In genomic region chr19:17748884-17749638, GRCh38 we compare ENCODE assay signal across 14 cellular contexts. TPM values are rescaled to one million over a fixed set of nuclear protein-coding genes. Genes with fewer than 3 reads are reported as not detected.
DNase-seq lines count a peak whose midpoint lies in the region; ATAC-seq, FAIRE-seq and TF ChIP-seq lines count a peak whose summit lies in the region.
"Had no signal": no experiment of that assay in that cellular context is flagged by ENCODE, and none has a peak within 500 bp of the region (broad histone marks: within the 10 kb centered on the region; RNA-seq: fewer than 3 reads in every experiment).

No MANE protein-coding gene starts in this region.

- no peaks in the 10 kb centered on the region for H3K27me3 Mint-ChIP-seq in T-helper 1 cell treated with Interleukin-12 subunit alpha and Interleukin-12 subunit beta and Interleukin-4 antibody, amounts not matched to agents 30 μg/mL and 1 μg/mL, for 36 hours (ENCODE audit: low read depth)
- H3K27me3 Mint-ChIP-seq in neural crest cell (ENCODE audit: low read depth): no peaks in the 10 kb centered on the region

- peak overlapping the region; percentile 58 for H3K27ac ChIP-seq in K562 (ENCODE audit: extremely low read depth, low read depth, low read length)
- H3K27ac ChIP-seq: 22Rv1, thyroid gland had no signal

- TF ChIP-seq RAD21 in K562 (CRISPR knock-in tag; conservative IDR thresholded peaks at IDR 0.05 in 1 of 2, IDR thresholded peaks at IDR 0.05 in 1 of 2): no peak

- peak overlapping the region; percentile 91 for H3K4me3 Mint-ChIP-seq in T-helper 1 cell treated with Interleukin-12 subunit alpha and Interleukin-12 subunit beta and Interleukin-4 antibody, amounts not matched to agents 30 μg/mL and 1 μg/mL, for 36 hours
- H3K4me3 Mint-ChIP-seq in neural crest cell: peak overlapping the region; percentile 48

- no peaks in the 10 kb centered on the region for H3K27me3 ChIP-seq in Loucy (ENCODE audit: insufficient read depth, low read length, poor library complexity, severe bottlenecking)
- no peaks in the 10 kb centered on the region for H3K27me3 ChIP-seq in K562 (ENCODE audit: control insufficient read depth in 2 of 2, insufficient read depth in 2 of 2, low read length in 2 of 2)
- H3K27me3 ChIP-seq: thyroid gland had no signal

- H3K79me2 ChIP-seq in Loucy (ENCODE audit: insufficient read depth, low read length) (peaks cover 53% of the 10 kb centered on the region), K562 (ENCODE audit: control insufficient read depth, insufficient read depth, low read length) (peaks cover 48% of the 10 kb centered on the region)

- peak overlapping the region; percentile 83 for H3K9ac ChIP-seq in Loucy (ENCODE audit: low read depth, low read length, poor library complexity, severe bottlenecking)
- peak overlapping the region; percentile 32 to 79; a peak in 3 of 4 replicates for H3K9ac ChIP-seq in K562 (ENCODE audit: insufficient read depth in 1 of 2, low read depth in 2 of 2, low read length in 2 of 2)

- peak overlapping the region; percentile 77 for H3K27ac Mint-ChIP-seq in T-helper 1 cell treated with Interleukin-12 subunit alpha and Interleukin-12 subunit beta and Interleukin-4 antibody, amounts not matched to agents 30 μg/mL and 1 μg/mL, for 36 hours
- H3K27ac Mint-ChIP-seq in neural crest cell (ENCODE audit: unreplicated experiment): peak overlapping the region; percentile 75

- intact Hi-C loops in K562 (cut with micrococcal nuclease): no loop called here

- POLR2A ChIA-PET in K562 (lab: Yijun Ruan, JAX): interaction anchor here (1.4 to 4.6 kb wide), 2 partner anchors 10 to 13 kb away, joined by 4 to 29 read pairs; no protein-coding TSS in a partner anchor

- H3K36me3 Mint-ChIP-seq in T-helper 1 cell treated with Interleukin-12 subunit alpha and Interleukin-12 subunit beta and Interleukin-4 antibody, amounts not matched to agents 30 μg/mL and 1 μg/mL, for 36 hours (ENCODE audit: low read depth): peaks cover 11% of the 10 kb centered on the region
- no peaks in the 10 kb centered on the region for H3K36me3 Mint-ChIP-seq in neural crest cell (ENCODE audit: low read depth)

- no peaks in the 10 kb centered on the region for H3K36me3 ChIP-seq in Loucy (ENCODE audit: insufficient read depth, low read length)
- peaks cover 9% of the 10 kb centered on the region; the same call in 2 of the 3 replicates for H3K36me3 ChIP-seq in K562 (ENCODE audit: control insufficient read depth, insufficient read depth, low read length)
- H3K36me3 ChIP-seq: thyroid gland had no signal

- DNase-seq in T-helper 1 cell: no peak
- DNase-seq in K562 (ENCODE audit: extremely low read depth in 1 of 4, low spot score in 3 of 4): no peak
- DNase-seq in neural crest cell (ENCODE audit: low read depth, low spot score): no peak
- DNase-seq in mesenteric fat pad (ENCODE audit: low spot score): no peak
- no peak for DNase-seq in OCI-M2 (lab: John Stamatoyannopoulos, UW; ENCODE audit: unreplicated experiment)
- DNase-seq: left cardiac atrium, NCI-H2171, T-helper 9 cell, thyroid gland had no signal

- H3K4me3 ChIP-seq in Loucy (ENCODE audit: low read length, poor library complexity, severe bottlenecking) (peak overlapping the region; percentile 87), K562 (no peak overlapping the region)
- H3K4me3 ChIP-seq: thyroid gland had no signal

- no peak for FAIRE-seq in K562 (lab: Jason Lieb, UNC)
- FAIRE-seq: D721Med had no signal

- H3K9me1 ChIP-seq in K562 (ENCODE audit: control insufficient read depth, insufficient read depth, low read length): no peaks in the 10 kb centered on the region

- H3K4me1 ChIP-seq in Loucy (ENCODE audit: insufficient read depth, low read length, poor library complexity, severe bottlenecking) (peaks cover 42% of the 10 kb centered on the region), K562 (replicated peaks in 1 of 2; ENCODE audit: control insufficient read depth in 2 of 2, insufficient read depth in 2 of 2, low read length in 2 of 2) (peaks cover 23 to 53% of the 10 kb centered on the region in 2 experiments)

- no peak for TF ChIP-seq CTCF in Loucy (conservative IDR thresholded peaks at IDR 0.05; ENCODE audit: low read length)
- no peak for TF ChIP-seq CTCF in K562 (IDR thresholded peaks at IDR 0.05 in 2 of 3, conservative IDR thresholded peaks at IDR 0.05 in 1 of 3; ENCODE audit: insufficient read depth in 2 of 3, low read depth in 1 of 3, low read length in 3 of 3)
- TF ChIP-seq CTCF in neural crest cell (conservative IDR thresholded peaks at IDR 0.05): no peak

- ATAC-seq in K562 (no peak), GM21360 (IDR thresholded peaks at IDR 0.05; ENCODE audit: unreplicated experiment) (no peak)
- ATAC-seq: left cardiac atrium had no signal

- H3K4me1 Mint-ChIP-seq in T-helper 1 cell treated with Interleukin-12 subunit alpha and Interleukin-12 subunit beta and Interleukin-4 antibody, amounts not matched to agents 30 μg/mL and 1 μg/mL, for 36 hours (ENCODE audit: low read depth): peaks cover 34% of the 10 kb centered on the region
- peaks cover 17% of the 10 kb centered on the region for H3K4me1 Mint-ChIP-seq in neural crest cell

- in situ Hi-C loops in K562 (cut with MboI): no loop called here

- WGBS in K562 (ENCODE audit: insufficient coverage, low coverage, missing lambda C conversion rate): 88% methylated on average over 6 of the region's 6 CpGs

- H3K9me3 ChIP-seq in Loucy (ENCODE audit: insufficient read depth, low read depth, low read length) (no peaks in the 10 kb centered on the region), K562 (replicated peaks; ENCODE audit: control insufficient read depth, insufficient read depth, low read depth, low read length) (no peaks in the 10 kb centered on the region)
- H3K9me3 ChIP-seq: thyroid gland had no signal

- H4K20me1 ChIP-seq in Loucy (ENCODE audit: insufficient read depth, low read length, poor library complexity, severe bottlenecking) (no peaks in the 10 kb centered on the region), K562 (replicated peaks; ENCODE audit: control insufficient read depth, insufficient read depth, low read length) (no peaks in the 10 kb centered on the region; the same call in 1 of the 2 replicates)

- H3K4me2 ChIP-seq in Loucy (ENCODE audit: low read depth, low read length, poor library complexity, severe bottlenecking) (peak overlapping the region; percentile 93), K562 (ENCODE audit: insufficient read depth, low read length) (peak overlapping the region; percentile 71)

- H3K9me3 Mint-ChIP-seq in T-helper 1 cell treated with Interleukin-12 subunit alpha and Interleukin-12 subunit beta and Interleukin-4 antibody, amounts not matched to agents 30 μg/mL and 1 μg/mL, for 36 hours: no peaks in the 10 kb centered on the region
- no peaks in the 10 kb centered on the region for H3K9me3 Mint-ChIP-seq in neural crest cell

- no peaks in the 10 kb centered on the region for H3F3A ChIP-seq in Loucy (ENCODE audit: low read depth)

- H2AFZ ChIP-seq in Loucy (ENCODE audit: low read length) (no peak overlapping the region), K562 (ENCODE audit: low read depth, low read length) (peak overlapping the region; percentile 41; the same call in 1 of the 2 replicates)

- no peak for TF ChIP-seq EP300 in K562 (IDR thresholded peaks at IDR 0.05; ENCODE audit: low read length)

- no TSS peak for BruUV-seq in K562 (replicated peaks; lab: Mats Ljungman, UMichigan)

- no peak for TF ChIP-seq POLR2A in K562 (conservative IDR thresholded peaks at IDR 0.05)

- CTCF ChIA-PET in K562 (lab: Yijun Ruan, JAX; ENCODE audit: low intra/inter-chr PET ratio): interaction anchor here (0.6 kb wide), 2 partner anchors 196 to 210 kb away, joined by 3 read pairs; no protein-coding TSS in a partner anchor

- no peaks in the 10 kb centered on the region for H3K9me2 ChIP-seq in Loucy (replicated peaks; ENCODE audit: low read depth, low read length)

RNA-seq across cellular contexts. Expression of gene FCHO1, which starts 2.2 kb away (rescaled TPM):
- 225 and 536 TPM in 2 replicates for total RNA-seq in K562 (2011; cell fraction: chromatin; rRNA removed; ENCODE audit: low replicate concordance)
- 220 and 237 TPM in 2 replicates for total RNA-seq in K562 (2011; cell fraction: nucleolus; rRNA removed)
- 234 and 250 TPM in 2 replicates for total RNA-seq in K562 (2011; cell fraction: nucleoplasm; rRNA removed)
- total RNA-seq in K562 (2014; rRNA removed) (25.4 and 33.0 TPM in 2 replicates), K562 (2014; rRNA removed; fragmentation: Illumina TruSeq; extraction: Trizol) (9.2 and 14.3 TPM in 2 replicates), K562 (2015; rRNA removed; fragmentation: Illumina TruSeq; extraction: Trizol) (18.1 and 18.3 TPM in 2 replicates), K562 (2021) (51.9 and 58.9 TPM in 2 replicates), neural crest cell (10.8 and 12.2 TPM in 2 replicates), mesenteric fat pad (2.6 TPM)
- polyA plus RNA-seq in K562 (2011; rRNA removed) (9.3 and 19.3 TPM in 2 replicates), K562 (2014; fragmentation: Illumina TruSeq; extraction: Trizol) (24.2 and 32.6 TPM in 2 replicates), K562 (2014; fragmentation: Nextera tagmentation; extraction: Ambion mirVana) (under 1 TPM; 0.21 to 0.67 TPM), K562 (2014; rRNA removed) (26.6 and 28.7 TPM in 2 replicates)
- 9.1 and 14.7 TPM in 2 replicates for polyA plus RNA-seq in K562 (2011; cell fraction: cytosol; rRNA removed)
- 80.2 and 106 TPM in 2 replicates for polyA plus RNA-seq in K562 (2011; cell fraction: nucleus; rRNA removed)
- 31.6 and 56.4 TPM in 2 replicates for polyA plus RNA-seq in K562 (2012)
- polyA minus RNA-seq in K562 (2011; rRNA and poly(A)+ RNA removed): 45.3 and 55.3 TPM in 2 replicates
- 28.8 and 38.7 TPM in 2 replicates for polyA minus RNA-seq in K562 (2011; cell fraction: cytosol; rRNA and poly(A)+ RNA removed)
- polyA minus RNA-seq in K562 (2011; cell fraction: nucleus; rRNA and poly(A)+ RNA removed): 95.9 and 141 TPM in 2 replicates

RNA-seq across cellular contexts. Expression of gene MAP1S, which starts 29.8 kb away (rescaled TPM):
- total RNA-seq in K562 (2011; cell fraction: chromatin; rRNA removed; ENCODE audit: low replicate concordance): 19.7 and 56.1 TPM in 2 replicates
- total RNA-seq in K562 (2011; cell fraction: nucleolus; rRNA removed): 33.4 and 40.5 TPM in 2 replicates
- 34.0 and 46.6 TPM in 2 replicates for total RNA-seq in K562 (2011; cell fraction: nucleoplasm; rRNA removed)
- total RNA-seq in K562 (2014; rRNA removed) (23.0 and 36.9 TPM in 2 replicates), K562 (2014; rRNA removed; fragmentation: Illumina TruSeq; extraction: Trizol) (3.0 and 5.3 TPM in 2 replicates), K562 (2015; rRNA removed; fragmentation: Illumina TruSeq; extraction: Trizol) (9.5 and 11.0 TPM in 2 replicates), K562 (2021) (79.8 and 81.0 TPM in 2 replicates), neural crest cell (91.8 and 93.4 TPM in 2 replicates), mesenteric fat pad (71.1 TPM)
- polyA plus RNA-seq in K562 (2011; rRNA removed) (5.9 and 18.2 TPM in 2 replicates), K562 (2014; fragmentation: Illumina TruSeq; extraction: Trizol) (33.0 and 48.4 TPM in 2 replicates), K562 (2014; fragmentation: Nextera tagmentation; extraction: Ambion mirVana) (1 to 10 TPM; 2.0 to 3.0 TPM), K562 (2014; rRNA removed) (12.2 and 13.9 TPM in 2 replicates)
- 11.0 and 28.6 TPM in 2 replicates for polyA plus RNA-seq in K562 (2011; cell fraction: cytosol; rRNA removed)
- 17.9 and 37.4 TPM in 2 replicates for polyA plus RNA-seq in K562 (2011; cell fraction: nucleus; rRNA removed)
- polyA plus RNA-seq in K562 (2012): 85.3 and 93.8 TPM in 2 replicates
- polyA minus RNA-seq in K562 (2011; rRNA and poly(A)+ RNA removed): 12.8 and 15.3 TPM in 2 replicates
- polyA minus RNA-seq in K562 (2011; cell fraction: cytosol; rRNA and poly(A)+ RNA removed): 65.8 and 95.4 TPM in 2 replicates
- 15.6 and 19.3 TPM in 2 replicates for polyA minus RNA-seq in K562 (2011; cell fraction: nucleus; rRNA and poly(A)+ RNA removed)

RNA-seq across cellular contexts. Expression of gene B3GNT3, which starts 45.9 kb away (rescaled TPM):
- 0.30 TPM in 1 of 2 replicates, not detected in the other for total RNA-seq in K562 (2011; cell fraction: chromatin; rRNA removed; ENCODE audit: low replicate concordance)
- total RNA-seq in K562 (2011; cell fraction: nucleolus; rRNA removed): 0.13 and 0.33 TPM in 2 replicates
- total RNA-seq in K562 (2011; cell fraction: nucleoplasm; rRNA removed): 0.29 TPM in 1 of 2 replicates, not detected in the other
- not detected in 2 replicates for total RNA-seq in K562 (2014; rRNA removed)
- total RNA-seq in K562 (2014; rRNA removed; fragmentation: Illumina TruSeq; extraction: Trizol): not detected in 2 replicates
- 0.07 TPM in 1 of 2 replicates, not detected in the other for total RNA-seq in K562 (2015; rRNA removed; fragmentation: Illumina TruSeq; extraction: Trizol)
- total RNA-seq in K562 (2021): 0.11 TPM in 1 of 2 replicates, not detected in the other
- 0.03 and 0.06 TPM in 2 replicates for polyA plus RNA-seq in K562 (2011; rRNA removed)
- 0.04 and 0.18 TPM in 2 replicates for polyA plus RNA-seq in K562 (2011; cell fraction: cytosol; rRNA removed)
- polyA plus RNA-seq in K562 (2011; cell fraction: nucleus; rRNA removed): 0.28 TPM in 1 of 2 replicates, not detected in the other
- 0.10 and 0.47 TPM in 2 replicates for polyA plus RNA-seq in K562 (2012)
- 0.08 TPM in 1 of 2 replicates, not detected in the other for polyA plus RNA-seq in K562 (2014; fragmentation: Illumina TruSeq; extraction: Trizol)
- not detected for polyA plus RNA-seq in K562 (2014; fragmentation: Nextera tagmentation; extraction: Ambion mirVana)
- polyA plus RNA-seq in K562 (2014; rRNA removed): not detected in 2 replicates
- polyA minus RNA-seq in K562 (2011; rRNA and poly(A)+ RNA removed): 0.09 TPM in 1 of 2 replicates, not detected in the other
- polyA minus RNA-seq in K562 (2011; cell fraction: cytosol; rRNA and poly(A)+ RNA removed): not detected in 2 replicates
- polyA minus RNA-seq in K562 (2011; cell fraction: nucleus; rRNA and poly(A)+ RNA removed): not detected in 2 replicates
- total RNA-seq in neural crest cell: not detected in 2 replicates
- 0.32 TPM for total RNA-seq in mesenteric fat pad
